ENCODE assay signal across 2 cellular contexts in genomic region chr2:10285191-10285577, GRCh38.
TF ChIP-seq lines count a peak whose summit lies in the region.

No MANE protein-coding gene starts in this region.

TF ChIP-seq in SK-N-SH, 30 proteins besides CTCF, POLR2A, EP300 and RAD21 (continued from another document):
- no peak for TF ChIP-seq ZBTB33 (IDR thresholded peaks at IDR 0.05; ENCODE audit: borderline replicate concordance, low read depth)
- no peak for TF ChIP-seq TCF12 (IDR thresholded peaks at IDR 0.05)
- TF ChIP-seq ELF1 (IDR thresholded peaks at IDR 0.05): no peak
- no peak for TF ChIP-seq EZH2phosphoT487 (IDR thresholded peaks at IDR 0.05; ENCODE audit: borderline replicate concordance, low read depth)

TF ChIP-seq in SK-N-SH treated with all-trans-retinoic acid at 6 μM for 48 hours, 23 proteins besides CTCF, POLR2A, EP300 and RAD21 (continued from another document):
- no peak for TF ChIP-seq PATZ1 (CRISPR knock-in tag; IDR thresholded peaks at IDR 0.05; ENCODE audit: borderline replicate concordance)
- no peak for TF ChIP-seq BACH2 (CRISPR knock-in tag; IDR thresholded peaks at IDR 0.05; ENCODE audit: borderline replicate concordance)
- no peak for TF ChIP-seq TSHZ2 (CRISPR knock-in tag; IDR thresholded peaks at IDR 0.05)
- TF ChIP-seq ARNTL (CRISPR knock-in tag; IDR thresholded peaks at IDR 0.05; ENCODE audit: borderline replicate concordance, low read depth): no peak
- no peak for TF ChIP-seq ZNF70 (CRISPR knock-in tag; IDR thresholded peaks at IDR 0.05)
